19 cellular contexts compared by ENCODE assay signal in the genomic region with DNA sequence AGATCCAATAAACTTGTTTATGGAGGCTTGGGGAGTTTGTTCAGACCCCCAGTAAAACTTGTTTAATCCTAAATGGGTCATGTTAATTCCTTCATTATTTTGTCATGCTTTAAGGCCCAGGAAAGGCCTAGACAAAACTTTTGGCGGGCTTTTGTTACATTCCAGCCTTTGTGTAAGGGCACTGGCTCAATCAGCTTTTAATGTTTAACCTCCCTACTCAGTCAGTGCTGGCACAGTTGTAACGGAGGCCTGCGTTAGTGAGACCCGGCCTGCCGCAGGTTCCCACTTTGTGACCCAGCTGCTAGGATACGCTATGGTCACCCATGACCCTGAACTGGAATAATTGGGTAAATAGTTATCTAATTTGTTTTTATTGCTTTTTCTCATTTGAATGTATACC. TPM values are rescaled to one million over a fixed set of nuclear protein-coding genes. Genes with fewer than 3 reads are reported as not detected.
DNase-seq lines count a peak whose midpoint lies in the region; ATAC-seq and TF ChIP-seq lines count a peak whose summit lies in the region.
"Had no signal": no experiment of that assay in that cellular context is flagged by ENCODE, and none has a peak within 500 bp of the region (broad histone marks: within the 10 kb centered on the region; RNA-seq: fewer than 3 reads in every experiment).

No MANE protein-coding gene starts in this region.

- no peaks in the 10 kb centered on the region for H3K27me3 Mint-ChIP-seq in activated naive CD8-positive, alpha-beta T cell treated with anti-CD3 and anti-CD28 coated beads, Interleukin-2, amount 50 U/mL, for 24 hours
- H3K27me3 Mint-ChIP-seq in activated T-helper 17 cell treated with anti-CD3 and anti-CD28 coated beads, Interleukin-2, amount 50 U/mL, for 72 hours = no peaks in the 10 kb centered on the region

- H3K4me1 ChIP-seq in hepatocyte (ENCODE audit: insufficient read depth) = no peaks in the 10 kb centered on the region

- H3K36me3 ChIP-seq in hepatocyte (replicated peaks; ENCODE audit: insufficient read depth, low read depth) = no peaks in the 10 kb centered on the region
- H3K36me3 ChIP-seq: HAP-1 had no signal

- ATAC-seq in activated naive CD8-positive, alpha-beta T cell treated with anti-CD3 and anti-CD28 coated beads, Interleukin-2, amount 50 U/mL, for 24 hours = no peak
- no peak for ATAC-seq in activated T-helper 17 cell treated with anti-CD3 and anti-CD28 coated beads, Interleukin-2, amount 50 U/mL, for 72 hours (replicated peaks)
- no peak for ATAC-seq in left colon

- H3K9me2 ChIP-seq in hepatocyte (replicated peaks; ENCODE audit: insufficient read depth) = no peaks in the 10 kb centered on the region

- intact Hi-C loops in left colon (cut with DNase I, micrococcal nuclease) = no loop called here

- H3K79me2 ChIP-seq in hepatocyte = no peaks in the 10 kb centered on the region

- no peaks in the 10 kb centered on the region for H3K9me3 ChIP-seq in hepatocyte (ENCODE audit: low read depth)
- H3K9me3 ChIP-seq: HAP-1 had no signal

- H3K4me1 Mint-ChIP-seq in activated naive CD8-positive, alpha-beta T cell treated with anti-CD3 and anti-CD28 coated beads, Interleukin-2, amount 50 U/mL, for 24 hours = peaks cover 16% of the 10 kb centered on the region
- H3K4me1 Mint-ChIP-seq in activated T-helper 17 cell treated with anti-CD3 and anti-CD28 coated beads, Interleukin-2, amount 50 U/mL, for 72 hours = no peaks in the 10 kb centered on the region

- no peak overlapping the region for H3K27ac ChIP-seq in hepatocyte
- H3K27ac ChIP-seq: C4-2B had no signal

- TF ChIP-seq CTCF in hepatocyte (IDR thresholded peaks at IDR 0.05; ENCODE audit: poor library complexity) = no peak

- no peaks in the 10 kb centered on the region for H3K27me3 ChIP-seq in hepatocyte

- WGBS in hepatocyte (ENCODE audit: low lambda C conversion rate, missing lambda C conversion rate) = 57% methylated on average over 6 of the region's 6 CpGs

- peak overlapping the region; percentile 69 for H3K27ac Mint-ChIP-seq in activated naive CD8-positive, alpha-beta T cell treated with anti-CD3 and anti-CD28 coated beads, Interleukin-2, amount 50 U/mL, for 24 hours
- H3K27ac Mint-ChIP-seq in activated T-helper 17 cell treated with anti-CD3 and anti-CD28 coated beads, Interleukin-2, amount 50 U/mL, for 72 hours = no peak overlapping the region

- H2AFZ ChIP-seq in hepatocyte = no peak overlapping the region

- H3K36me3 Mint-ChIP-seq in activated naive CD8-positive, alpha-beta T cell treated with anti-CD3 and anti-CD28 coated beads, Interleukin-2, amount 50 U/mL, for 24 hours (ENCODE audit: low read depth) = no peaks in the 10 kb centered on the region
- no peaks in the 10 kb centered on the region for H3K36me3 Mint-ChIP-seq in activated T-helper 17 cell treated with anti-CD3 and anti-CD28 coated beads, Interleukin-2, amount 50 U/mL, for 72 hours (ENCODE audit: low read depth)

- H3K9me3 Mint-ChIP-seq in activated naive CD8-positive, alpha-beta T cell treated with anti-CD3 and anti-CD28 coated beads, Interleukin-2, amount 50 U/mL, for 24 hours = no peaks in the 10 kb centered on the region
- H3K9me3 Mint-ChIP-seq in activated T-helper 17 cell treated with anti-CD3 and anti-CD28 coated beads, Interleukin-2, amount 50 U/mL, for 72 hours = no peaks in the 10 kb centered on the region

- DNase-seq in HK-2 (ENCODE audit: unreplicated experiment) = peak; percentile 24
- no peak for DNase-seq in activated naive CD8-positive, alpha-beta T cell treated with anti-CD3 and anti-CD28 coated beads, Interleukin-2, amount 50 U/mL, for 24 hours
- peak; percentile 69 for DNase-seq in left kidney (ENCODE audit: low read depth, low spot score)
- DNase-seq in renal cortical epithelial cell (ENCODE audit: low read depth) = peak; percentile 72
- DNase-seq in hepatocyte (ENCODE audit: low spot score) = no peak
- no peak for DNase-seq in left colon
- DNase-seq: AML-193, DND-41, KG1, NCI-H1105 treated with DMSO at 0.1 percent for 48 hours, NCI-H1694, NCI-H2107, NCI-H510A treated with DMSO at 0.1 percent for 48 hours, NCI-H82, OCI-M1, SIG-M5 had no signal

- no peak overlapping the region for H3K4me2 ChIP-seq in hepatocyte

- no peak overlapping the region for H3K4me3 ChIP-seq in hepatocyte
- H3K4me3 ChIP-seq: HAP-1 had no signal

- no peaks in the 10 kb centered on the region for H4K20me1 ChIP-seq in hepatocyte (ENCODE audit: insufficient read depth, poor library complexity, severe bottlenecking)

- no peak overlapping the region for H3K4me3 Mint-ChIP-seq in activated naive CD8-positive, alpha-beta T cell treated with anti-CD3 and anti-CD28 coated beads, Interleukin-2, amount 50 U/mL, for 24 hours
- H3K4me3 Mint-ChIP-seq in activated T-helper 17 cell treated with anti-CD3 and anti-CD28 coated beads, Interleukin-2, amount 50 U/mL, for 72 hours = no peak overlapping the region

RNA-seq across cellular contexts. Expression of gene OXSM, which starts 59.2 kb away (rescaled TPM):
- total RNA-seq in renal cortical epithelial cell (14.4 and 17.6 TPM in 2 replicates), hepatocyte (7.9 and 8.8 TPM in 2 replicates), left colon (10 to 100 TPM; 14.4 to 16.1 TPM)
- 6.5 and 8.3 TPM in 2 replicates for polyA plus RNA-seq in hepatocyte
- total RNA-seq in activated T-helper 17 cell treated with anti-CD3 and anti-CD28 coated beads, Interleukin-2, amount 50 U/mL, for 72 hours = 10 to 100 TPM; 27.7 to 35.7 TPM

Comparison
In these comparisons a context has a peak if more than half of its experiments do, and no peak if none do; other contexts are left out.
1. DNase-seq: peak in HK-2 (single experiment), left kidney (single experiment) and renal cortical epithelial cell (single experiment); none in activated naive CD8-positive, alpha-beta T cell treated with anti-CD3 and anti-CD28 coated beads, Interleukin-2, amount 50 U/mL, for 24 hours (single experiment), hepatocyte (single experiment) and left colon (0 of 2).